In the genomic region with DNA sequence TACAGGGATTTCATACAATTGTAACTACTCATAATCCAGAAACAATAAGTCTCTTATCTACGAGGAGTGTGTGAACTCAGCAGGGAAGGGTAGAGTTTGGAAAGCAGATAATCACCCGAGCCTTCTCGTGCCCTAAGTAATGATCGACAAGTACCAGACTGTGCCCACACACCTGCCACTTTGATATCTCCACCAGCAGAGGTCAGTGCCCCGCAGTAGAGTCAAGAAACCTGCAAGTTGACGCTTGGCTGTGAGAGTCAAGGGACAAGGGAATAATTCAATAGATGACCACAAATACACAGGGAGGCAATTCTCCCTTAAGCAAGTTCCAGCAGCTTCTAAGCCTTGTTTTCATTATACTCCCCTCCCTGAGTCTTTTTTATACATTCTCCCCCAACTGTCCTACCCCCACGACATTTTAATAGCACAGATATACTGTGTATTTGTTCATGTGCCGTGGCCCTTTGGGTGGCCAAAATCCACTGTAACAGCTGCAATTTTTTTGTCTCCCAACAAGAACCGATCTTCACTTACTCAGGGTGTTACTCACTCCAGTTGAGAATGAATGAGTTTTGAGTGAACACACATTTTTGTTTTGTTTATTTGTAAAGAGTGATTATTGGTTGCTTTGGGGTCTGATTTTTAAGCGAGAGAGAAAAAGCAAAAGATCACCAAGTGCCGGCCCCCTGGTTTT, we compare ENCODE assay signal across 9 cellular contexts.
A peak's percentile ranks its signal among the peaks of the same experiment; 100 is the strongest.
DNase-seq lines count a peak whose midpoint lies in the region; ATAC-seq and TF ChIP-seq lines count a peak whose summit lies in the region.
"Had no signal": no experiment of that assay in that cellular context is flagged by ENCODE, and none has a peak within 500 bp of the region (broad histone marks: within the 10 kb centered on the region; RNA-seq: fewer than 3 reads in every experiment).

No MANE protein-coding gene starts in this region.

- H3K9me3 Mint-ChIP-seq in naive thymus-derived CD4-positive, alpha-beta T cell: no peaks in the 10 kb centered on the region
- H3K9me3 Mint-ChIP-seq: dendritic cell treated with granulocyte-macrophage colony-stimulating factor and Interleukin-4, amounts not matched to agents 40 ng/mL and 50 ng/mL, for 4 days had no signal

- TF ChIP-seq CTCF in AG04449 (IDR thresholded peaks at IDR 0.05; ENCODE audit: insufficient read depth, low read length, missing control alignments): peak; percentile 25
- TF ChIP-seq CTCF in GM12872 (IDR thresholded peaks at IDR 0.05; ENCODE audit: insufficient read depth, low read depth, low read length): peak; percentile 41; the same call in 2 of the 3 replicates
- TF ChIP-seq CTCF in dorsolateral prefrontal cortex (IDR thresholded peaks at IDR 0.05 in 54 of 56, conservative IDR thresholded peaks at IDR 0.05 in 2 of 56; ENCODE audit: low read depth in 1 of 56, partially characterized antibody in 56 of 56): peak in 45 of 56 donors; percentile 11 to 55 (median 36)

- peak overlapping the region in 3 of 9 donors; percentile 34 to 67 (median 39) for H3K27ac Mint-ChIP-seq in naive thymus-derived CD4-positive, alpha-beta T cell

- H3K27me3 ChIP-seq in dorsolateral prefrontal cortex: no peaks in the 10 kb centered on the region
- no peaks in the 10 kb centered on the region for H3K27me3 ChIP-seq in naive thymus-derived CD4-positive, alpha-beta T cell (ENCODE audit: control insufficient read depth in 2 of 2, insufficient read depth in 2 of 2, low read length in 2 of 2)

- H3K27ac ChIP-seq in dorsolateral prefrontal cortex: peak overlapping the region in 4 of 59 donors; percentile 9 to 35 (median 16)
- H3K27ac ChIP-seq in naive thymus-derived CD4-positive, alpha-beta T cell (ENCODE audit: low read depth, low read length): no peak overlapping the region

- CTCF ChIA-PET in AG04449 (lab: Yijun Ruan, JAX): interaction anchor here (1.0 to 12.4 kb wide), 5 partner anchors 15 to 132 kb away, joined by 3 to 94 read pairs (median 3); no protein-coding TSS in a partner anchor
- CTCF ChIA-PET in naive thymus-derived CD4-positive, alpha-beta T cell (lab: Charles Lee): interaction anchor here (1.0 to 2.2 kb wide), 4 partner anchors 130 to 157 kb away, joined by 3 to 8 read pairs (median 4); no protein-coding TSS in a partner anchor

- intact Hi-C loops in dorsolateral prefrontal cortex (cut with DNase I): no loop called here
- intact Hi-C loops in naive thymus-derived CD4-positive, alpha-beta T cell (cut with micrococcal nuclease): loop anchor here (1.0 to 2.0 kb wide), 3 partner anchors 78 to 156 kb away; no protein-coding TSS in a partner anchor

- peak; percentile 77 for ATAC-seq in naive thymus-derived CD4-positive, alpha-beta T cell
- ATAC-seq in GM19467 (IDR thresholded peaks at IDR 0.05; ENCODE audit: unreplicated experiment) (no peak), HG03457 (IDR thresholded peaks at IDR 0.05; ENCODE audit: unreplicated experiment) (no peak), HG03521 (IDR thresholded peaks at IDR 0.05; ENCODE audit: unreplicated experiment) (no peak)

- DNase-seq in AG04449 (ENCODE audit: low read depth, low spot score): no peak
- peak; percentile 65 for DNase-seq in RPMI7951 (ENCODE audit: low read depth)
- peak in 2 of 10 donors; percentile 20 to 35 for DNase-seq in dorsolateral prefrontal cortex
- DNase-seq in naive thymus-derived CD4-positive, alpha-beta T cell: peak in 7 of 9 donors; percentile 16 to 41 (median 22)

- no peaks in the 10 kb centered on the region for H3K27me3 Mint-ChIP-seq in naive thymus-derived CD4-positive, alpha-beta T cell
- H3K27me3 Mint-ChIP-seq: dendritic cell treated with granulocyte-macrophage colony-stimulating factor and Interleukin-4, amounts not matched to agents 40 ng/mL and 50 ng/mL, for 4 days had no signal

- POLR2A ChIA-PET in AG04449 (lab: Yijun Ruan, JAX): interaction anchor here (0.7 kb wide), 1 partner anchor 124 kb away, joined by 3 read pairs; no protein-coding TSS in a partner anchor
- POLR2A ChIA-PET in naive thymus-derived CD4-positive, alpha-beta T cell (lab: Charles Lee): no interaction called here

- H3K4me3 ChIP-seq in AG04449 (ENCODE audit: low read depth, low read length) (no peak overlapping the region), dorsolateral prefrontal cortex (no peak overlapping the region)
- H3K4me3 ChIP-seq in naive thymus-derived CD4-positive, alpha-beta T cell (ENCODE audit: low read length): no peak overlapping the region

- peaks cover 39 to 72% (median 59%) of the 10 kb centered on the region in 7 donors for H3K4me1 Mint-ChIP-seq in naive thymus-derived CD4-positive, alpha-beta T cell

- peaks cover 0 to 8% (median 0%) of the 10 kb centered on the region in 3 experiments for H3K36me3 ChIP-seq in naive thymus-derived CD4-positive, alpha-beta T cell (ENCODE audit: control insufficient read depth in 2 of 3, insufficient read depth in 3 of 3, low read length in 3 of 3)

- no peak overlapping the region for H3K4me3 Mint-ChIP-seq in naive thymus-derived CD4-positive, alpha-beta T cell
- H3K4me3 Mint-ChIP-seq: dendritic cell treated with granulocyte-macrophage colony-stimulating factor and Interleukin-4, amounts not matched to agents 40 ng/mL and 50 ng/mL, for 4 days had no signal

- H3K4me1 ChIP-seq in naive thymus-derived CD4-positive, alpha-beta T cell (ENCODE audit: control insufficient read depth in 2 of 2, insufficient read depth in 2 of 2, low read length in 2 of 2): peaks cover 12% of the 10 kb centered on the region in 2 donors

- peaks cover 0 to 24% (median 9%) of the 10 kb centered on the region in 5 donors for H3K36me3 Mint-ChIP-seq in naive thymus-derived CD4-positive, alpha-beta T cell

- no peaks in the 10 kb centered on the region for H3K9me3 ChIP-seq in naive thymus-derived CD4-positive, alpha-beta T cell (ENCODE audit: control insufficient read depth in 2 of 3, low read length in 3 of 3)

Comparison
In these comparisons a context has a peak if more than half of its experiments do, and no peak if none do; other contexts are left out.
1. intact Hi-C loops: an anchor here in naive thymus-derived CD4-positive, alpha-beta T cell (1.0 to 2.0 kb wide); none called in dorsolateral prefrontal cortex.